ENCODE assay signal across 8 cellular contexts in the genomic region with DNA sequence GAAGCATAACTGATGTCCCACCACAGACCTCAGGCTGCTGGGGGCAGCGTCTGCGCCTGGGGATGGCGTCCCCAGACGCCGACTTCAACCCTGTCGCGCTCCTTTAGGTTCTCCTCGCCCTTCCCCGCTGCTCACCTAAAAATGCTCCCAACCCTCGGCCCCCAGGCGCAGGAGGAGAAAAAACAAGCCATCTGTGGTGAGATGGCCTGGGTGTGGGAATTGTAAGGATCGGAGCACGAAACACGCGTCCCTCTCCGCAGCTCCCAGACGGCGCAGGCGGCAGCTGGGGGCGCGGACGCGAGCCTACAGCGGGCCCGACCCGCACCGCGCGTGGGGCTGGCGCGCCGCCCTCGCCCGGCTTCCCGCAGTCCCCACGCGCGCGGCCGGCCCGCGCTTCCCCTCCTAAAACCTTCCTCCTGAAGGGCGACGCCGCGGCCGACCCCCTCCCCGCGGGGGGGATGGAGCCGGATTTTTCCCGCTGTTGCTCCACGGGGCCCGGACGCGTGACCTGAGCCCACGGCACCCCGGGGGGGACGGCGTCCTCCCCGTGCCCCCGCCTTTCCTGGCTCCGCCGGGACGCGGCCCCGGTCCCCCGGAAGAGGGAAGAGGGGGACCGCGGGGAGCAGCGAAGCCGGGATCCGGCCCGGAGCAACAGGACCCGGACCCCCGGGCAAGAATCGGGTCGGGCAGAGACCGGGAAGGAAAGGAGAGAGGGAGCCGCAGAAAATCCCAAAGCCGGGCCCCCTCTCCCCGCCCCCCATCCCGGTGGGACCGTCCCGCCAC. TPM values are rescaled to one million over a fixed set of nuclear protein-coding genes. Genes with fewer than 3 reads are reported as not detected.
DNase-seq lines count a peak whose midpoint lies in the region; ATAC-seq and TF ChIP-seq lines count a peak whose summit lies in the region.

No MANE protein-coding gene starts in this region.

- TF ChIP-seq CTCF in WTC11 (IDR thresholded peaks at IDR 0.05) (no peak), lung (IDR thresholded peaks at IDR 0.05; ENCODE audit: control extremely low read depth, extremely low read depth) (no peak), suprapubic skin (IDR thresholded peaks at IDR 0.05) (no peak)

- H3K36me3 Mint-ChIP-seq in WTC11: no peaks in the 10 kb centered on the region

- peaks cover 5% of the 10 kb centered on the region; the same call in 1 of the 2 replicates for H3K9me3 Mint-ChIP-seq in WTC11

- peak overlapping the region; percentile 74 for H3K4me3 Mint-ChIP-seq in WTC11

- CTCF ChIA-PET in WTC11 (lab: Charles Lee): interaction anchor here (1.2 to 1.4 kb wide), 3 partner anchors 55 to 190 kb away, joined by 3 to 4 read pairs (median 4); no protein-coding TSS in a partner anchor

- peaks cover 36% of the 10 kb centered on the region for H3K4me1 Mint-ChIP-seq in WTC11

- 1% methylated on average over 64 to 84 of the region's 84 CpGs for WGBS in lung, 2 donors
- WGBS in suprapubic skin: 0% methylated on average over 11 of the region's 84 CpGs

- H3K9me3 ChIP-seq in lung (ENCODE audit: control insufficient read depth in 2 of 2, insufficient read depth in 1 of 2, low read length in 1 of 2) (no peaks in the 10 kb centered on the region), suprapubic skin (no peaks in the 10 kb centered on the region)

- peak overlapping the region; percentile 94 for H3K4me3 ChIP-seq in lung
- peak overlapping the region; percentile 88 for H3K4me3 ChIP-seq in suprapubic skin

- no peak for TF ChIP-seq POLR2A in suprapubic skin (IDR thresholded peaks at IDR 0.05)

- H3K4me1 ChIP-seq in lung (ENCODE audit: control insufficient read depth in 2 of 2, insufficient read depth in 2 of 2, low read length in 2 of 2) (peaks cover 6 to 9% of the 10 kb centered on the region in 2 donors), suprapubic skin (peaks cover 22% of the 10 kb centered on the region)

- H3K27ac ChIP-seq in lung (ENCODE audit: low read depth in 1 of 2, low read length in 1 of 2) (peak overlapping the region; percentile 80 to 86), suprapubic skin (peak overlapping the region; percentile 85)

- no peaks in the 10 kb centered on the region for H3K27me3 ChIP-seq in lung (ENCODE audit: control insufficient read depth, insufficient read depth)
- no peaks in the 10 kb centered on the region for H3K27me3 ChIP-seq in suprapubic skin

- POLR2A ChIA-PET in WTC11 (lab: Charles Lee): interaction anchor here (0.6 to 1.0 kb wide), 2 partner anchors 38 to 259 kb away, joined by 3 read pairs; no protein-coding TSS in a partner anchor

- peaks cover 15% of the 10 kb centered on the region for H3K27me3 Mint-ChIP-seq in WTC11 (ENCODE audit: low read depth)

- TF ChIP-seq EP300 in suprapubic skin (IDR thresholded peaks at IDR 0.05): no peak

- no peaks in the 10 kb centered on the region for H3K36me3 ChIP-seq in lung (ENCODE audit: control insufficient read depth in 2 of 2, insufficient read depth in 2 of 2, low read length in 2 of 2)
- no peaks in the 10 kb centered on the region for H3K36me3 ChIP-seq in suprapubic skin

- peak; percentile 40 for DNase-seq in DMS 273 (lab: John Stamatoyannopoulos, UW; ENCODE audit: unreplicated experiment)
- DNase-seq in DMS 273 treated with DMSO at 0.1 percent for 48 hours (lab: John Stamatoyannopoulos, UW): no peak
- peak; percentile 22 for DNase-seq in WTC11 (ENCODE audit: low spot score)
- peak; percentile 63 for DNase-seq in ecto neural progenitor cell (ENCODE audit: low spot score)
- DNase-seq in lung (ENCODE audit: low spot score): no peak
- DNase-seq in suprapubic skin (ENCODE audit: low spot score in 2 of 2): peak in 1 of 2 donors; percentile 64
- no peak for DNase-seq in NCI-H2171 treated with DMSO at 0.1 percent for 48 hours (lab: John Stamatoyannopoulos, UW)

- ATAC-seq in HG03097 (IDR thresholded peaks at IDR 0.05; ENCODE audit: low FRiP score, unreplicated experiment) (peak; percentile 8), WTC11 (peak; percentile 10), lung (ENCODE audit: insufficient read depth, low FRiP score) (peak; percentile 7)

- no peak overlapping the region for H3K27ac Mint-ChIP-seq in WTC11

TF ChIP-seq in WTC11, 78 proteins besides CTCF, POLR2A, EP300 and RAD21:
- no peak for TF ChIP-seq NR1H2 (CRISPR knock-in tag; IDR thresholded peaks at IDR 0.05)
- TF ChIP-seq TEAD1 (CRISPR knock-in tag; IDR thresholded peaks at IDR 0.05): no peak
- TF ChIP-seq, protein P1, sequence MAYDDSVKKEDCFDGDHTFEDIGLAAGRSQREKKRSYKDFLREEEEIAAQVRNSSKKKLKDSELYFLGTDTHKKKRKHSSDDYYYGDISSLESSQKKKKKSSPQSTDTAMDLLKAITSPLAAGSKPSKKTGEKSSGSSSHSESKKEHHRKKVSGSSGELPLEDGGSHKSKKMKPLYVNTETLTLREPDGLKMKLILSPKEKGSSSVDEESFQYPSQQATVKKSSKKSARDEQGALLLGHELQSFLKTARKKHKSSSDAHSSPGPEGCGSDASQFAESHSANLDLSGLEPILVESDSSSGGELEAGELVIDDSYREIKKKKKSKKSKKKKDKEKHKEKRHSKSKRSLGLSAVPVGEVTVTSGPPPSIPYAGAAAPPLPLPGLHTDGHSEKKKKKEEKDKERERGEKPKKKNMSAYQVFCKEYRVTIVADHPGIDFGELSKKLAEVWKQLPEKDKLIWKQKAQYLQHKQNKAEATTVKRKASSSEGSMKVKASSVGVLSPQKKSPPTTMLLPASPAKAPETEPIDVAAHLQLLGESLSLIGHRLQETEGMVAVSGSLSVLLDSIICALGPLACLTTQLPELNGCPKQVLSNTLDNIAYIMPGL (CRISPR knock-in tag; IDR thresholded peaks at IDR 0.05): peak; percentile 21; the same call in 1 of the 2 replicates
- peak; percentile 17; the same call in 1 of the 2 replicates for TF ChIP-seq TP53 (CRISPR knock-in tag; IDR thresholded peaks at IDR 0.05)
- peak; percentile 31; the same call in 1 of the 2 replicates for TF ChIP-seq KAT7 (CRISPR knock-in tag; IDR thresholded peaks at IDR 0.05; ENCODE audit: borderline replicate concordance)
- TF ChIP-seq JUN (CRISPR knock-in tag; IDR thresholded peaks at IDR 0.05): 0 out of 2 replicates have a peak, but pooled peaks have one; percentile 17
- TF ChIP-seq FOXP1 (CRISPR knock-in tag; IDR thresholded peaks at IDR 0.05; ENCODE audit: borderline replicate concordance): peak; percentile 28; the same call in 1 of the 2 replicates

RNA-seq across cellular contexts. Expression of a gene that starts 0.6 kb away (rescaled TPM):
- total RNA-seq in WTC11 (2021) (101 to 106 TPM (median 106 TPM) in 3 replicates), lung (100 to 1,000 TPM in 1 of 2 donors, 10 to 100 TPM in 1; 82.2 to 265 TPM), suprapubic skin (10 to 100 TPM; 11.4 to 26.8 (median 15.4) TPM)
- polyA plus RNA-seq in lung: 10 to 100 TPM; 21.9 to 23.1 TPM

Comparison
In these comparisons a context has a peak if more than half of its experiments do, and no peak if none do; other contexts are left out.
1. DNase-seq: peak in DMS 273 (single experiment), WTC11 (single experiment) and ecto neural progenitor cell (single experiment); none in DMS 273 treated with DMSO at 0.1 percent for 48 hours (single experiment), lung (single experiment) and NCI-H2171 treated with DMSO at 0.1 percent for 48 hours (single experiment).
2. Peak in every context shown above with its lines, with median percentiles within 50 percentile points of each other: ATAC-seq.